Comparison of ENCODE assay signal across 24 cellular contexts in genomic region chr21:34779860-34780259, GRCh38.
DNase-seq lines count a peak whose midpoint lies in the region; ATAC-seq, FAIRE-seq and TF ChIP-seq lines count a peak whose summit lies in the region.
"Had no signal": no experiment of that assay in that cellular context is flagged by ENCODE, and none has a peak within 500 bp of the region (broad histone marks: within the 10 kb centered on the region; RNA-seq: fewer than 3 reads in every experiment).

No MANE protein-coding gene starts in this region.

- H3K27ac Mint-ChIP-seq in WTC11, result no peak overlapping the region

- H3K4me1 Mint-ChIP-seq in WTC11, result no peaks in the 10 kb centered on the region

- peak; percentile 8 for DNase-seq in SKM-1 treated with dmso at 0.1 percent for 144 hours (lab: John Stamatoyannopoulos, UW; ENCODE audit: unreplicated experiment)
- DNase-seq in SKM-1 (lab: John Stamatoyannopoulos, UW; ENCODE audit: unreplicated experiment), result no peak
- DNase-seq in NB4 (ENCODE audit: low read depth), result peak; percentile 34
- no peak for DNase-seq in K562 (ENCODE audit: extremely low read depth in 1 of 4, low spot score in 3 of 4)
- DNase-seq in WTC11 (ENCODE audit: low spot score), result no peak
- no peak for DNase-seq in Ammon's horn (ENCODE audit: low spot score)
- DNase-seq in NAMALWA (ENCODE audit: low spot score), result no peak
- DNase-seq: 8988T; ACHN; AML-193; C1 segment of cervical spinal cord; Calu3; CD4-positive, alpha-beta memory T cell; COR-L47; DMS53; DMS79 treated with DMSO at 0.1 percent for 48 hours; GM23248; H7; HCEC 1CT had no signal

- no peaks in the 10 kb centered on the region for H3K79me2 ChIP-seq in K562 (ENCODE audit: control insufficient read depth, insufficient read depth, low read length)

- no peak for TF ChIP-seq RAD21 in K562 (CRISPR knock-in tag; conservative IDR thresholded peaks at IDR 0.05 in 1 of 2, IDR thresholded peaks at IDR 0.05 in 1 of 2)

- H3K9ac ChIP-seq in K562 (ENCODE audit: insufficient read depth in 1 of 2, low read depth in 2 of 2, low read length in 2 of 2), result no peak overlapping the region
- H3K9ac ChIP-seq: GM23248 had no signal

- no peaks in the 10 kb centered on the region for H4K20me1 ChIP-seq in K562 (replicated peaks; ENCODE audit: control insufficient read depth, insufficient read depth, low read length)

- no peaks in the 10 kb centered on the region for H3K4me1 ChIP-seq in K562 (replicated peaks in 1 of 2; ENCODE audit: control insufficient read depth in 2 of 2, insufficient read depth in 2 of 2, low read length in 2 of 2)

- TF ChIP-seq EP300 in K562 (IDR thresholded peaks at IDR 0.05; ENCODE audit: low read length), result no peak

- in situ Hi-C loops in K562 (cut with MboI), result no loop called here

- H3K9me3 Mint-ChIP-seq in WTC11, result 0 out of 2 replicates have a peak, but pooled peaks cover 5% of the 10 kb centered on the region

- CTCF ChIA-PET in K562 (lab: Yijun Ruan, JAX; ENCODE audit: low intra/inter-chr PET ratio), result no interaction called here
- CTCF ChIA-PET in WTC11 (lab: Charles Lee), result interaction anchor here (0.6 kb wide), 1 partner anchor 534 kb away, joined by 3 read pairs; no protein-coding TSS in a partner anchor

- POLR2A ChIA-PET in K562 (lab: Yijun Ruan, JAX) (no interaction called here), WTC11 (lab: Charles Lee) (no interaction called here)

- H3K9me1 ChIP-seq in K562 (ENCODE audit: control insufficient read depth, insufficient read depth, low read length), result no peaks in the 10 kb centered on the region

- no peak for ATAC-seq in K562
- no peak for ATAC-seq in WTC11
- ATAC-seq: A549, GM12878 had no signal

- no peak overlapping the region for H3K4me3 ChIP-seq in NB4 (ENCODE audit: low read depth, low read length)
- no peak overlapping the region for H3K4me3 ChIP-seq in K562
- H3K4me3 ChIP-seq: A549, GM12878, GM23248 had no signal

- no peaks in the 10 kb centered on the region for H3K36me3 ChIP-seq in K562 (ENCODE audit: control insufficient read depth, insufficient read depth, low read length)

- FAIRE-seq in K562 (lab: Jason Lieb, UNC), result no peak
- FAIRE-seq: A549, G401.6, GM12878, GM19239, H1 had no signal

- H2AFZ ChIP-seq in K562 (ENCODE audit: low read depth, low read length), result no peak overlapping the region
- H2AFZ ChIP-seq: GM23248 had no signal

- H3K27me3 Mint-ChIP-seq in WTC11 (ENCODE audit: low read depth), result no peaks in the 10 kb centered on the region

- no peak for TF ChIP-seq POLR2A in NB4 (IDR thresholded peaks at IDR 0.05; ENCODE audit: extremely low read depth, insufficient read length)
- TF ChIP-seq POLR2A in K562 (conservative IDR thresholded peaks at IDR 0.05), result no peak

- no peaks in the 10 kb centered on the region for H3K36me3 Mint-ChIP-seq in WTC11

- TF ChIP-seq CTCF in NB4 (IDR thresholded peaks at IDR 0.05; ENCODE audit: low read depth, low read length) (no peak), K562 (IDR thresholded peaks at IDR 0.05 in 2 of 3, conservative IDR thresholded peaks at IDR 0.05 in 1 of 3; ENCODE audit: insufficient read depth in 2 of 3, low read depth in 1 of 3, low read length in 3 of 3) (no peak), WTC11 (IDR thresholded peaks at IDR 0.05) (no peak)

- H3K4me3 Mint-ChIP-seq in WTC11, result no peak overlapping the region

- no peaks in the 10 kb centered on the region for H3K9me3 ChIP-seq in K562 (replicated peaks; ENCODE audit: control insufficient read depth, insufficient read depth, low read depth, low read length)
- H3K9me3 ChIP-seq: A549 had no signal

- no peak overlapping the region for H3K4me2 ChIP-seq in K562 (ENCODE audit: insufficient read depth, low read length)
- H3K4me2 ChIP-seq: A549 had no signal

- H3K27ac ChIP-seq in K562 (ENCODE audit: extremely low read depth, low read depth, low read length), result no peak overlapping the region
- H3K27ac ChIP-seq: A549, GM23248 had no signal

- intact Hi-C loops in K562 (cut with micrococcal nuclease), result no loop called here

- WGBS in K562 (ENCODE audit: insufficient coverage, low coverage, missing lambda C conversion rate), result 0% methylated on average over 1 of the region's 2 CpGs

- BruUV-seq in K562 (replicated peaks; lab: Mats Ljungman, UMichigan), result no TSS peak

- H3K27me3 ChIP-seq in K562 (ENCODE audit: control insufficient read depth in 2 of 2, insufficient read depth in 2 of 2, low read length in 2 of 2), result peaks cover 13% of the 10 kb centered on the region in 2 experiments

TF ChIP-seq in K562, 482 proteins besides CTCF, POLR2A, EP300 and RAD21:
- TF ChIP-seq PTBP1 (IDR thresholded peaks at IDR 0.05; ENCODE audit: low read depth, low read length) (no peak), ZNF766 (CRISPR knock-in tag; conservative IDR thresholded peaks at IDR 0.05) (peak; percentile 96)
TF ChIP-seq in K562: peak in this region for 1.

TF ChIP-seq in WTC11, 78 proteins besides CTCF, POLR2A, EP300 and RAD21:
- TF ChIP-seq NR3C1 (CRISPR knock-in tag; conservative IDR thresholded peaks at IDR 0.05; ENCODE audit: low read depth), result no peak
- no peak for TF ChIP-seq FOXP4 (CRISPR knock-in tag; IDR thresholded peaks at IDR 0.05)
- TF ChIP-seq, protein P1, sequence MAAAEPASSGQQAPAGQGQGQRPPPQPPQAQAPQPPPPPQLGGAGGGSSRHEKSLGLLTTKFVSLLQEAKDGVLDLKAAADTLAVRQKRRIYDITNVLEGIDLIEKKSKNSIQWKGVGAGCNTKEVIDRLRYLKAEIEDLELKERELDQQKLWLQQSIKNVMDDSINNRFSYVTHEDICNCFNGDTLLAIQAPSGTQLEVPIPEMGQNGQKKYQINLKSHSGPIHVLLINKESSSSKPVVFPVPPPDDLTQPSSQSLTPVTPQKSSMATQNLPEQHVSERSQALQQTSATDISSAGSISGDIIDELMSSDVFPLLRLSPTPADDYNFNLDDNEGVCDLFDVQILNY (CRISPR knock-in tag; IDR thresholded peaks at IDR 0.05), result no peak
- TF ChIP-seq ZNF219 (CRISPR knock-in tag; IDR thresholded peaks at IDR 0.05; ENCODE audit: borderline replicate concordance), result no peak
- TF ChIP-seq NR2C2 (CRISPR knock-in tag; IDR thresholded peaks at IDR 0.05), result no peak
- TF ChIP-seq NFATC4 (CRISPR knock-in tag; IDR thresholded peaks at IDR 0.05), result no peak
- TF ChIP-seq KAT7 (CRISPR knock-in tag; IDR thresholded peaks at IDR 0.05; ENCODE audit: borderline replicate concordance), result no peak
- TF ChIP-seq SMAD3 (CRISPR knock-in tag; IDR thresholded peaks at IDR 0.05; ENCODE audit: borderline replicate concordance), result no peak
- no peak for TF ChIP-seq E2F4 (CRISPR knock-in tag; IDR thresholded peaks at IDR 0.05; ENCODE audit: borderline replicate concordance, low read depth)
- TF ChIP-seq GABPB1 (CRISPR knock-in tag; IDR thresholded peaks at IDR 0.05), result no peak
- TF ChIP-seq CREB1 (CRISPR knock-in tag; IDR thresholded peaks at IDR 0.05), result no peak
- TF ChIP-seq JUN (CRISPR knock-in tag; IDR thresholded peaks at IDR 0.05), result no peak
TF ChIP-seq in WTC11: peak in this region for 0.

Comparison
In these comparisons a context has a peak if more than half of its experiments do, and no peak if none do; other contexts are left out.
1. DNase-seq: peak in SKM-1 treated with dmso at 0.1 percent for 144 hours (single experiment) and NB4 (single experiment); none in SKM-1 (single experiment), K562 (0 of 4), WTC11 (single experiment), Ammon's horn (single experiment) and NAMALWA (single experiment).